In the genomic region with DNA sequence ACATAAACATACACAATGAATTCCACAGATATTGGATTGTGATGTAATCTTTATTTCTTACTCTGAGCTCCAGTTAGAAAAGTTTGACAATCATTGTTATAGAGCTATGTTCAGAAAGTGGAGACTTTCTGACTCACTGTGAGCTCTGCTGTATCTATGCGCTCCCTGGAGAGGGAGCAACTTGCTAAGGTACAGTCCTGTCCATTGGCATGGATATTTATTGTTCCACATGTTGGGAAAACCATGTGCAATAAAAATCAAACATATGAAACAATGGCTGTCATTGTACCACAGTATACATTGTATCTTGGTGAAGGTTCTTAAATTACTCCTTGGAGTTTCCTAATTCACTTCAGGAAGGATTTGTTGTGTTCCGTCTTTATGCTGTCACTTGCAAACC, we compare ENCODE assay signal across 24 cellular contexts. TPM values are rescaled to one million over a fixed set of nuclear protein-coding genes. Genes with fewer than 3 reads are reported as not detected.
A peak's percentile ranks its signal among the peaks of the same experiment; 100 is the strongest.
DNase-seq lines count a peak whose midpoint lies in the region; ATAC-seq and TF ChIP-seq lines count a peak whose summit lies in the region.
"Had no signal": no experiment of that assay in that cellular context is flagged by ENCODE, and none has a peak within 500 bp of the region (broad histone marks: within the 10 kb centered on the region; RNA-seq: fewer than 3 reads in every experiment).

No MANE protein-coding gene starts in this region.

- H3K27ac ChIP-seq in PC-3 (ENCODE audit: low read length) = no peak overlapping the region
- H3K27ac ChIP-seq in foreskin keratinocyte = no peak overlapping the region
- H3K27ac ChIP-seq in colonic mucosa = no peak overlapping the region
- H3K27ac ChIP-seq: 22Rv1; A549; BLaER1 treated with 17β-estradiol and CSF1 and Interleukin-3, amounts not matched to agents 10 nM and 100 nM; C4-2B had no signal

- intact Hi-C loops in PC-3 (cut with micrococcal nuclease) = no loop called here
- intact Hi-C loops in left colon (cut with DNase I, micrococcal nuclease) = no loop called here
- intact Hi-C loops in colonic mucosa (cut with DNase I) = no loop called here

- ATAC-seq in PC-3 = no peak
- no peak for ATAC-seq in foreskin keratinocyte
- ATAC-seq in left colon = peak; percentile 93
- no peak for ATAC-seq in HG02798 (IDR thresholded peaks at IDR 0.05; ENCODE audit: poor library complexity, unreplicated experiment)
- no peak for ATAC-seq in GM21423 (IDR thresholded peaks at IDR 0.05; ENCODE audit: unreplicated experiment)
- ATAC-seq: A549; CD8-positive, alpha-beta T cell; GM12878 had no signal

- DNase-seq in COLO829 (ENCODE audit: low spot score) = peak; percentile 29
- peak; percentile 1 for DNase-seq in PC-3
- DNase-seq in foreskin keratinocyte = no peak
- no peak for DNase-seq in left colon
- DNase-seq in KG1 (lab: John Stamatoyannopoulos, UW) = no peak
- no peak for DNase-seq in colonic mucosa
- DNase-seq: AML-193; CD4-positive, alpha-beta T cell; CD8-positive, alpha-beta T cell; COR-L47; DMS 273 treated with DMSO at 0.1 percent for 48 hours; DMS153; DMS53; DMS79; DND-41; EL; GDM1 had no signal

- H3K79me2 ChIP-seq in PC-3 (ENCODE audit: low read length) = no peaks in the 10 kb centered on the region

- no peaks in the 10 kb centered on the region for H3K27me3 ChIP-seq in PC-3 (ENCODE audit: low read length)
- no peaks in the 10 kb centered on the region for H3K27me3 ChIP-seq in foreskin keratinocyte
- H3K27me3 ChIP-seq in colonic mucosa = no peaks in the 10 kb centered on the region
- H3K27me3 ChIP-seq: BLaER1 treated with 17β-estradiol and CSF1 and Interleukin-3, amounts not matched to agents 10 nM and 100 nM had no signal

- CTCF ChIA-PET in PC-3 (lab: Charles Lee) = no interaction called here

- TF ChIP-seq CTCF in PC-3 (conservative IDR thresholded peaks at IDR 0.05; ENCODE audit: low read depth, low read length) (no peak), foreskin keratinocyte (conservative IDR thresholded peaks at IDR 0.05) (peak; percentile 8), colonic mucosa (IDR thresholded peaks at IDR 0.05) (no peak)

- no peaks in the 10 kb centered on the region for H3K9me3 ChIP-seq in PC-3 (ENCODE audit: low read length)
- no peaks in the 10 kb centered on the region for H3K9me3 ChIP-seq in colonic mucosa
- H3K9me3 ChIP-seq: A549 had no signal

- no peak overlapping the region for H3K4me2 ChIP-seq in PC-3 (ENCODE audit: low read length)
- H3K4me2 ChIP-seq: A549; BLaER1 treated with 17β-estradiol and CSF1 and Interleukin-3, amounts not matched to agents 10 nM and 100 nM had no signal

- BruUV-seq in PC-3 (replicated peaks; lab: Mats Ljungman, UMichigan) = no TSS peak

- no peak overlapping the region for H3K9ac ChIP-seq in PC-3 (ENCODE audit: low read length)
- H3K9ac ChIP-seq in colonic mucosa (ENCODE audit: low read depth in 2 of 2, low read length in 2 of 2) = no peak overlapping the region
- H3K9ac ChIP-seq: BLaER1 treated with 17β-estradiol and CSF1 and Interleukin-3, amounts not matched to agents 10 nM and 100 nM had no signal

- POLR2A ChIA-PET in PC-3 (lab: Charles Lee; ENCODE audit: unreplicated experiment) = no interaction called here

- no peak overlapping the region for H2AFZ ChIP-seq in PC-3 (ENCODE audit: low read length)

- no peaks in the 10 kb centered on the region for H4K20me1 ChIP-seq in PC-3 (ENCODE audit: low read length)
- H4K20me1 ChIP-seq: BLaER1 treated with 17β-estradiol and CSF1 and Interleukin-3, amounts not matched to agents 10 nM and 100 nM had no signal

- H3K36me3 ChIP-seq in PC-3 (ENCODE audit: low read depth, low read length) = no peaks in the 10 kb centered on the region
- H3K36me3 ChIP-seq in colonic mucosa = no peaks in the 10 kb centered on the region

- no peaks in the 10 kb centered on the region for H3F3A ChIP-seq in PC-3 (ENCODE audit: low read length, unreplicated experiment)

- H3K4me3 ChIP-seq in PC-3 (ENCODE audit: low read length) (no peak overlapping the region), colonic mucosa (no peak overlapping the region)
- H3K4me3 ChIP-seq: A549; BLaER1 treated with 17β-estradiol and CSF1 and Interleukin-3, amounts not matched to agents 10 nM and 100 nM; GM12878 had no signal

- H3K4me1 ChIP-seq in PC-3 (ENCODE audit: insufficient read depth, low read length) (no peaks in the 10 kb centered on the region), foreskin keratinocyte (peaks cover 10% of the 10 kb centered on the region), colonic mucosa (no peaks in the 10 kb centered on the region)
- H3K4me1 ChIP-seq: A549; BLaER1 treated with 17β-estradiol and CSF1 and Interleukin-3, amounts not matched to agents 10 nM and 100 nM had no signal

- no peaks in the 10 kb centered on the region for H3K9me2 ChIP-seq in PC-3 (replicated peaks; ENCODE audit: low read length)

RNA-seq across cellular contexts. Expression of gene NMRK1, which starts 26.8 kb away (rescaled TPM):
- total RNA-seq in PC-3 (2014; rRNA removed) (7.0 and 9.7 TPM in 2 replicates), foreskin keratinocyte (18.5 and 20.3 TPM in 2 replicates), left colon (10 to 100 TPM; 17.0 to 28.4 TPM), colonic mucosa (10 to 100 TPM; 21.3 to 24.6 TPM)
- polyA plus RNA-seq in foreskin keratinocyte = 21.5 and 22.5 TPM in 2 replicates

RNA-seq across cellular contexts. Expression of gene OSTF1, which starts 27.1 kb away (rescaled TPM):
- 25.8 and 26.5 TPM in 2 replicates for total RNA-seq in PC-3 (2014; rRNA removed)
- total RNA-seq in foreskin keratinocyte = 48.1 and 50.0 TPM in 2 replicates
- 38.7 and 43.8 TPM in 2 replicates for polyA plus RNA-seq in foreskin keratinocyte
- total RNA-seq in left colon = 10 to 100 TPM; 69.4 to 75.1 TPM
- 10 to 100 TPM; 57.4 to 85.7 TPM for total RNA-seq in colonic mucosa

RNA-seq across cellular contexts. Expression of gene CARNMT1, which starts 33.1 kb away (rescaled TPM):
- total RNA-seq in PC-3 (2014; rRNA removed) = 20.4 and 28.9 TPM in 2 replicates
- 16.6 and 18.6 TPM in 2 replicates for total RNA-seq in foreskin keratinocyte
- 3.9 and 5.2 TPM in 2 replicates for polyA plus RNA-seq in foreskin keratinocyte
- 10 to 100 TPM; 19.1 to 19.9 TPM for total RNA-seq in left colon
- 10 to 100 TPM; 21.6 to 22.9 TPM for total RNA-seq in colonic mucosa

Comparison
In these comparisons a context has a peak if more than half of its experiments do, and no peak if none do; other contexts are left out.
1. DNase-seq: peak in COLO829 (single experiment) and PC-3 (single experiment); none in foreskin keratinocyte (0 of 2), left colon (0 of 2), KG1 (single experiment) and colonic mucosa (single experiment).